In the genomic region with DNA sequence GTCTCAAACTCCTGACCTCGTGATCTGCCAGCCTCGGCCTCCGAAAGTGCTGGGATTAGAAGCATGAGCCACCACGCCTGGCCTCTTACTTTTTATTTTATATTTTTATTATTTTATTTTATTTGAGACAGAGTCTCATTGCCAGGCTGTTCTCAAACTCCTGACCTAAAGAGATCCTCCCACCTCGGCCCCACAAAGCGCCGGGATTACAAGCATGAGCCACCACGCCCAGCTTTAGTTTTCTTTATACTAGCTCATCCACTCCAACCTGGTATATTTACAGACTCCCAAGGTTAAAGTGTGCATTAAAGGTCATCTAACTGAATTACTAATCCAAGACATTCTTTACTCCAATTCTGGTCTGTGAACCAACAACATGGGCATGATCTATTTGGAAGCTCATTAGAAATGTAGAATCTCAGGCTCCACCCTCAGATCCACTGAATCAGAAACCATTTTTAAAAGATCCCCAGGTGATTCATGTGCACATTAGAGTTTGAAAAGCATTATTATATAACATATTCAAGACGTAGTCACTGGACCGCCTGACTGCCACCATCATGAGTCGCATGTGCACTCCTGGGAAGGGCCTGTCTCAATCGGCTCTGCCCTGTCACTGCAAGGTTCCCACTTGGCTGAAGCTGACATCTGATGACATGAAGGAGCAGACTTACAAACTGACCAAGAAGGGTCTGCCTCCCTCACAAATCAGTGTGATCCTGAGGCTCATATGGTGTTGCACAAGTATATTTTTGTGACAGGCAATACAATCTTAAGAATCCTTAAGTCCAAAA, we compare ENCODE assay signal across 9 cellular contexts. TPM values are rescaled to one million over a fixed set of nuclear protein-coding genes. Genes with fewer than 3 reads are reported as not detected.
DNase-seq lines count a peak whose midpoint lies in the region; ATAC-seq and TF ChIP-seq lines count a peak whose summit lies in the region.
"Had no signal": no experiment of that assay in that cellular context is flagged by ENCODE, and none has a peak within 500 bp of the region (broad histone marks: within the 10 kb centered on the region; RNA-seq: fewer than 3 reads in every experiment).

No MANE protein-coding gene starts in this region.

- peak overlapping the region; percentile 97 for H3K27ac ChIP-seq in PC-3 (ENCODE audit: low read length)

- POLR2A ChIA-PET in PC-3 (lab: Charles Lee; ENCODE audit: unreplicated experiment) = interaction anchor here (0.6 kb wide), 2 partner anchors 15 to 27 kb away, joined by 4 to 7 read pairs; no protein-coding TSS in a partner anchor

- no peaks in the 10 kb centered on the region for H3K9me2 ChIP-seq in PC-3 (replicated peaks; ENCODE audit: low read length)

- no peaks in the 10 kb centered on the region for H4K20me1 ChIP-seq in PC-3 (ENCODE audit: low read length)

- H3K36me3 Mint-ChIP-seq in CD14-positive monocyte = peaks cover 2 to 9% of the 10 kb centered on the region in 2 donors

- no peaks in the 10 kb centered on the region for H3K27me3 ChIP-seq in PC-3 (ENCODE audit: low read length)

- 0 out of 2 replicates have a peak overlapping the region, but pooled peaks have one; percentile 2 for H2AFZ ChIP-seq in PC-3 (ENCODE audit: low read length)

- peaks cover 0 to 6% (median 3%) of the 10 kb centered on the region in 7 donors for H3K9me3 Mint-ChIP-seq in CD14-positive monocyte

- CTCF ChIA-PET in PC-3 (lab: Charles Lee) = interaction anchor here (0.7 to 1.7 kb wide), 2 partner anchors 27 to 1193 kb away, joined by 3 to 5 read pairs; partner anchors contain the start of gene ATAD2B

- H3K4me3 ChIP-seq in PC-3 (ENCODE audit: low read length) = peak overlapping the region; percentile 55

- TF ChIP-seq CTCF in CD14-positive monocyte (IDR thresholded peaks at IDR 0.05) (no peak), PC-3 (conservative IDR thresholded peaks at IDR 0.05; ENCODE audit: low read depth, low read length) (no peak)

- peak overlapping the region; percentile 84 for H3K4me2 ChIP-seq in PC-3 (ENCODE audit: low read length)

- peaks cover 3% of the 10 kb centered on the region for H3F3A ChIP-seq in PC-3 (ENCODE audit: low read length, unreplicated experiment)

- peaks cover 48% of the 10 kb centered on the region for H3K4me1 Mint-ChIP-seq in CD14-positive monocyte

- H3K79me2 ChIP-seq in PC-3 (ENCODE audit: low read length) = peaks cover 67% of the 10 kb centered on the region

- no peaks in the 10 kb centered on the region for H3K9me3 ChIP-seq in PC-3 (ENCODE audit: low read length)

- peak; percentile 53 for DNase-seq in CD14-positive monocyte (ENCODE audit: low spot score)
- peak; percentile 75 for DNase-seq in PC-3
- DNase-seq in retina = peak; percentile 60
- no peak for DNase-seq in activated T-cell treated with anti-CD3 and anti-CD28 coated beads, Interleukin-2, amount 50 U/mL, for 1 hour
- no peak for DNase-seq in AML-193 (lab: John Stamatoyannopoulos, UW)
- DNase-seq in GOT3 (lab: John Stamatoyannopoulos, UW) = no peak
- DNase-seq: DMS 273 treated with DMSO at 0.1 percent for 48 hours had no signal

- intact Hi-C loops in CD14-positive monocyte (cut with micrococcal nuclease) = no loop called here
- intact Hi-C loops in PC-3 (cut with micrococcal nuclease) = no loop called here

- peak overlapping the region; percentile 70 for H3K9ac ChIP-seq in PC-3 (ENCODE audit: low read length)

- BruUV-seq in PC-3 (replicated peaks; lab: Mats Ljungman, UMichigan) = no TSS peak

- ATAC-seq in PC-3 (peak; percentile 80), esophagus mucosa (peak; percentile 78), GM18868 (IDR thresholded peaks at IDR 0.05; ENCODE audit: unreplicated experiment) (no peak)

- H3K27ac Mint-ChIP-seq in CD14-positive monocyte = peak overlapping the region; percentile 43 to 81 (median 72)

- H3K27me3 Mint-ChIP-seq in CD14-positive monocyte (ENCODE audit: low read depth in 3 of 3) = peaks cover 0 to 3% (median 0%) of the 10 kb centered on the region in 3 donors

- no peaks in the 10 kb centered on the region for H3K36me3 ChIP-seq in PC-3 (ENCODE audit: low read depth, low read length)

- H3K4me3 Mint-ChIP-seq in CD14-positive monocyte = no peak overlapping the region

- H3K4me1 ChIP-seq in PC-3 (ENCODE audit: insufficient read depth, low read length) = peaks cover 29% of the 10 kb centered on the region

RNA-seq across cellular contexts. Expression of gene ATAD2B, which starts 26.6 kb away (rescaled TPM):
- polyA plus RNA-seq in CD14-positive monocyte = 10 to 100 TPM in 1 of 2 donors, 1 to 10 TPM in 1; 4.9 to 12.1 TPM
- total RNA-seq in PC-3 (2014; rRNA removed) (8.6 TPM in 2 replicates), esophagus mucosa (17.0 TPM)

RNA-seq across cellular contexts. Expression of gene UBXN2A, which starts 39.9 kb away (rescaled TPM):
- polyA plus RNA-seq in CD14-positive monocyte = 1 to 10 TPM; 5.5 to 6.8 TPM
- total RNA-seq in PC-3 (2014; rRNA removed) (14.2 and 15.4 TPM in 2 replicates), esophagus mucosa (10.4 TPM)

Comparison
In these comparisons a context has a peak if more than half of its experiments do, and no peak if none do; other contexts are left out.
1. DNase-seq: peak in CD14-positive monocyte (single experiment), PC-3 (single experiment) and retina (single experiment); none in activated T-cell treated with anti-CD3 and anti-CD28 coated beads, Interleukin-2, amount 50 U/mL, for 1 hour (single experiment), AML-193 (0 of 2) and GOT3 (single experiment).